13 cellular contexts compared by ENCODE assay signal in the genomic region with DNA sequence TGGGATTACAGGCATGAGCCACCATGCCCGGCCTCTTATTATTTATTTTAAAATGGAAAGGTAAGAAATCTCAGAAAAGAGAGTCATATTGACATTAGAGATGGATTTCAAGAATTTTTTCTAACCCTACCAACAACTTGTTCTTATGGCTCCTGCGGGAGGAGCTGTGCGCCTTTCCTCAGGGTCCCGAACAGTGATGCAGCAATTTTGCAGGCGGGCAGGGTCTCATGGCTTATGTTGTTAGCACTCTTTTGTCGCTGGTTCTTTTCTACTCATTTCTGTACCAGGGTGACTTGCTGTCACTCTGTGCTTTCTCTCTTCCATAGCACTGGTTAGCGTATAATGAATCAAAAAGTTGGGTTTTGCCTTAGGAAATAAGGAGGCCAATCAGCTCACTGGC.
"Had no signal": no experiment of that assay in that cellular context is flagged by ENCODE, and none has a peak within 500 bp of the region (broad histone marks: within the 10 kb centered on the region; RNA-seq: fewer than 3 reads in every experiment).

No MANE protein-coding gene starts in this region.

- H3K36me3 ChIP-seq: esophagus squamous epithelium, gastroesophageal sphincter, stomach had no signal

- DNase-seq: effector memory CD8-positive, alpha-beta T cell; esophagus squamous epithelium; foreskin fibroblast; glutamatergic neuron; left colon; naive thymus-derived CD4-positive, alpha-beta T cell; nephron progenitor cell; stimulated activated naive CD4-positive, alpha-beta T cell; stomach; trophoblast cell had no signal

- H3K36me3 Mint-ChIP-seq: naive thymus-derived CD4-positive, alpha-beta T cell had no signal

- H3K4me3 ChIP-seq: esophagus squamous epithelium, gastroesophageal sphincter, stomach had no signal

- H3K9me3 ChIP-seq: gastroesophageal sphincter, stomach had no signal

- H3K27me3 ChIP-seq: esophagus squamous epithelium, gastroesophageal sphincter, stomach had no signal

- H3K4me3 Mint-ChIP-seq: dendritic cell treated with granulocyte-macrophage colony-stimulating factor and Interleukin-4, amounts not matched to agents 40 ng/mL and 50 ng/mL, for 4 days; effector memory CD8-positive, alpha-beta T cell; naive thymus-derived CD4-positive, alpha-beta T cell; nephron progenitor cell had no signal

- H3K27ac Mint-ChIP-seq: dendritic cell treated with granulocyte-macrophage colony-stimulating factor and Interleukin-4, amounts not matched to agents 40 ng/mL and 50 ng/mL, for 4 days; effector memory CD8-positive, alpha-beta T cell; naive thymus-derived CD4-positive, alpha-beta T cell; nephron progenitor cell had no signal

- H3K27me3 Mint-ChIP-seq: dendritic cell treated with granulocyte-macrophage colony-stimulating factor and Interleukin-4, amounts not matched to agents 40 ng/mL and 50 ng/mL, for 4 days; effector memory CD8-positive, alpha-beta T cell; naive thymus-derived CD4-positive, alpha-beta T cell had no signal

- H3K4me1 ChIP-seq: esophagus squamous epithelium, gastroesophageal sphincter, stomach had no signal

- H3K27ac ChIP-seq: esophagus squamous epithelium, gastroesophageal sphincter, stomach had no signal

- H3K9me3 Mint-ChIP-seq: dendritic cell treated with granulocyte-macrophage colony-stimulating factor and Interleukin-4, amounts not matched to agents 40 ng/mL and 50 ng/mL, for 4 days; nephron progenitor cell had no signal

- ATAC-seq: effector memory CD8-positive, alpha-beta T cell; gastroesophageal sphincter; left colon; naive thymus-derived CD4-positive, alpha-beta T cell; sciatic nerve had no signal

- H3K4me1 Mint-ChIP-seq: naive thymus-derived CD4-positive, alpha-beta T cell had no signal
